Comparison of ENCODE assay signal across 13 cellular contexts in the genomic region with DNA sequence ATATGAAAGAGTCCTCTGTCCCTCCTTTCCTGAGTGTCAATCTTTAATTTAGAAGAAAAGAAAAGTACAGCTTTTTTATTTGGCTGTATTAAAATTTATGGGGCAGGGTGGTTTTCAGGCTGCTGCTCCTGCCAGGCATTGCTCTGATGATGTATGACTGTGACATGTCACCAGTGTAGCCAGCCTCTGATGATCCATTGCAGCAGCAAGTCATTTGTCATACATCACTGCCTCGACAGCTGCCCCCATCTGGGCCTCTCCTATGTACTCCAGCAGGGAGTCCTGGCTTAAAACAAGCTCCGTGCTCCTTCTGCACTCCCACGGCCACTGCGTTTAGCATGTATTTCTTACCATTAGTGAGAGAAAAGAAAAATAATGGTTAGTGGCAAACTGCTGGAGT.
DNase-seq lines count a peak whose midpoint lies in the region; ATAC-seq lines count a peak whose summit lies in the region.
"Had no signal": no experiment of that assay in that cellular context is flagged by ENCODE, and none has a peak within 500 bp of the region (broad histone marks: within the 10 kb centered on the region; RNA-seq: fewer than 3 reads in every experiment).

No MANE protein-coding gene starts in this region.

- no peak overlapping the region for H2BK120ac ChIP-seq in neuronal stem cell (ENCODE audit: low read depth, low read length)

- H3K4me1 ChIP-seq in neuronal stem cell (ENCODE audit: control insufficient read depth in 2 of 2, insufficient read depth in 1 of 2, low read depth in 1 of 2, low read length in 2 of 2) = peaks cover 0 to 12% of the 10 kb centered on the region in 2 donors
- H3K4me1 ChIP-seq: stomach had no signal

- no peaks in the 10 kb centered on the region for H3K9me3 ChIP-seq in neuronal stem cell (replicated peaks in 1 of 2; ENCODE audit: control insufficient read depth in 2 of 2, insufficient read depth in 1 of 2, low read depth in 1 of 2, low read length in 2 of 2)
- H3K9me3 ChIP-seq: stomach had no signal

- no peak overlapping the region for H2BK5ac ChIP-seq in neuronal stem cell (ENCODE audit: low read length)

- H3K4me2 ChIP-seq in neuronal stem cell (ENCODE audit: insufficient read depth, low read length, poor library complexity, severe bottlenecking) = no peak overlapping the region

- H3K27ac ChIP-seq in neuronal stem cell (replicated peaks; ENCODE audit: low read length) = no peak overlapping the region
- H3K27ac ChIP-seq: C4-2B, stomach had no signal

- no peak overlapping the region for H2BK15ac ChIP-seq in neuronal stem cell (ENCODE audit: low read length)

- DNase-seq in COLO668 (lab: John Stamatoyannopoulos, UW; ENCODE audit: unreplicated experiment) (peak; percentile 65), M059J (ENCODE audit: low read depth) (peak; percentile 14), NCI-H748 treated with DMSO at 0.1 percent for 48 hours (lab: John Stamatoyannopoulos, UW) (peak; percentile 43), islet precursor cell (peak; percentile 71), NCI-H2196 treated with DMSO at 0.1 percent for 48 hours (lab: John Stamatoyannopoulos, UW; ENCODE audit: unreplicated experiment) (no peak), neuronal stem cell (ENCODE audit: low spot score) (no peak), NOMO-1 treated with DMSO at 0.1 percent for 48 hours (lab: John Stamatoyannopoulos, UW; ENCODE audit: unreplicated experiment) (no peak)
- DNase-seq: activated CD4-positive, CD25-positive, alpha-beta regulatory T cell; SIG-M5; stomach had no signal

- no peaks in the 10 kb centered on the region for H3K36me3 ChIP-seq in neuronal stem cell (replicated peaks in 1 of 2; ENCODE audit: control insufficient read depth in 2 of 2, insufficient read depth in 2 of 2, low read length in 2 of 2)
- H3K36me3 ChIP-seq: stomach had no signal

- H3K4ac ChIP-seq in neuronal stem cell (ENCODE audit: low read length) = no peak overlapping the region

- no peak for ATAC-seq in HG03342 (IDR thresholded peaks at IDR 0.05; ENCODE audit: unreplicated experiment)
- ATAC-seq: HCT116 had no signal

- H3K18ac ChIP-seq in neuronal stem cell (ENCODE audit: low read length) = no peak overlapping the region

- no peak overlapping the region for H3K4me3 ChIP-seq in neuronal stem cell (ENCODE audit: low read length in 2 of 2)
- H3K4me3 ChIP-seq: stomach had no signal

- no peak overlapping the region for H4K91ac ChIP-seq in neuronal stem cell (ENCODE audit: low read depth, low read length, poor library complexity)

- H2BK12ac ChIP-seq in neuronal stem cell (ENCODE audit: low read length) = no peak overlapping the region

- no peaks in the 10 kb centered on the region for H3K79me1 ChIP-seq in neuronal stem cell (ENCODE audit: low read depth, low read length)

- WGBS in neuronal stem cell (ENCODE audit: extremely low coverage in 2 of 2, insufficient read length in 2 of 2, insufficient replicate concordance in 1 of 2), 2 donors = no CpG with 5 or more reads among the region's 4 CpGs

- H3K9ac ChIP-seq in neuronal stem cell (ENCODE audit: low read depth, low read length, poor library complexity) = no peak overlapping the region

- H2AK5ac ChIP-seq in neuronal stem cell (ENCODE audit: low read depth, low read length) = no peak overlapping the region

- H3K14ac ChIP-seq in neuronal stem cell (ENCODE audit: low read length) = no peak overlapping the region

- H2AFZ ChIP-seq in neuronal stem cell (ENCODE audit: low read length) = no peak overlapping the region

- no peak overlapping the region for H3K23ac ChIP-seq in neuronal stem cell (ENCODE audit: low read depth, low read length, poor library complexity)

- peaks cover 0 to 5% (median 0%) of the 10 kb centered on the region in 3 experiments for H3K27me3 ChIP-seq in neuronal stem cell (ENCODE audit: control insufficient read depth in 3 of 3, insufficient read depth in 3 of 3, low read depth in 1 of 3, low read length in 3 of 3)
- H3K27me3 ChIP-seq: stomach had no signal

- no peak overlapping the region for H4K8ac ChIP-seq in neuronal stem cell (ENCODE audit: low read depth, low read length)

Comparison
In these comparisons a context has a peak if more than half of its experiments do, and no peak if none do; other contexts are left out.
1. DNase-seq: peak in COLO668 (single experiment), M059J (single experiment), NCI-H748 treated with DMSO at 0.1 percent for 48 hours (single experiment) and islet precursor cell (single experiment); none in NCI-H2196 treated with DMSO at 0.1 percent for 48 hours (single experiment), neuronal stem cell (single experiment) and NOMO-1 treated with DMSO at 0.1 percent for 48 hours (single experiment).